ENCODE assay signal across 8 cellular contexts in genomic region chr2:28423856-28424605, GRCh38. TPM values are rescaled to one million over a fixed set of nuclear protein-coding genes. Genes with fewer than 3 reads are reported as not detected.
DNase-seq lines count a peak whose midpoint lies in the region; ATAC-seq, FAIRE-seq and TF ChIP-seq lines count a peak whose summit lies in the region.
"Had no signal": no experiment of that assay in that cellular context is flagged by ENCODE, and none has a peak within 500 bp of the region (broad histone marks: within the 10 kb centered on the region; RNA-seq: fewer than 3 reads in every experiment).

No MANE protein-coding gene starts in this region.

- H3K36me3 Mint-ChIP-seq in GM23338 (ENCODE audit: low read depth): no peaks in the 10 kb centered on the region
- peaks cover 5% of the 10 kb centered on the region for H3K36me3 Mint-ChIP-seq in central memory CD8-positive, alpha-beta T cell (ENCODE audit: insufficient read depth)

- no peak overlapping the region for H3K27ac Mint-ChIP-seq in GM23338
- peak overlapping the region; percentile 97 for H3K27ac Mint-ChIP-seq in central memory CD8-positive, alpha-beta T cell (ENCODE audit: low read depth)

- POLR2A ChIA-PET in PC-3 (lab: Charles Lee; ENCODE audit: unreplicated experiment): interaction anchor here (0.5 kb wide), 1 partner anchor 27 kb away, joined by 8 read pairs; no protein-coding TSS in a partner anchor

- H3K4me2 ChIP-seq in GM23338 (no peak overlapping the region), PC-3 (ENCODE audit: low read length) (no peak overlapping the region), GM23248 (ENCODE audit: unreplicated experiment) (no peak overlapping the region)

- H3K9me3 ChIP-seq in PC-3 (ENCODE audit: low read length) (no peaks in the 10 kb centered on the region), pancreas (no peaks in the 10 kb centered on the region), GM23248 (ENCODE audit: low read depth) (no peaks in the 10 kb centered on the region)

- CTCF ChIA-PET in PC-3 (lab: Charles Lee): interaction anchor here (0.7 kb wide), 1 partner anchor 848 kb away, joined by 4 read pairs; no protein-coding TSS in a partner anchor

- intact Hi-C loops in PC-3 (cut with micrococcal nuclease) (no loop called here), pancreas (cut with DNase I) (no loop called here)

- FAIRE-seq in pancreas (lab: Jason Lieb, UNC): no peak

- BruUV-seq in PC-3 (replicated peaks; lab: Mats Ljungman, UMichigan): no TSS peak

- H3K4me1 ChIP-seq in GM23338 (ENCODE audit: insufficient read depth): no peaks in the 10 kb centered on the region
- H3K4me1 ChIP-seq in PC-3 (ENCODE audit: insufficient read depth, low read length): no peaks in the 10 kb centered on the region
- peaks cover 12 to 20% (median 15%) of the 10 kb centered on the region in 3 donors for H3K4me1 ChIP-seq in pancreas
- H3K4me1 ChIP-seq in GM23248 (ENCODE audit: insufficient read depth): peaks cover 10% of the 10 kb centered on the region; the same call in 1 of the 2 replicates

- no peaks in the 10 kb centered on the region for H3K9me3 Mint-ChIP-seq in GM23338
- no peaks in the 10 kb centered on the region for H3K9me3 Mint-ChIP-seq in central memory CD8-positive, alpha-beta T cell

- no peak for ATAC-seq in GM23338
- ATAC-seq in PC-3: peak; percentile 61
- ATAC-seq in central memory CD8-positive, alpha-beta T cell (replicated peaks; ENCODE audit: extremely low read depth, poor library complexity, severe bottlenecking): peak; percentile 91
- ATAC-seq in pancreas: peak; percentile 28 to 81 (median 66)

- H3K27ac ChIP-seq in GM23338 (ENCODE audit: low read depth): no peak overlapping the region
- no peak overlapping the region for H3K27ac ChIP-seq in PC-3 (ENCODE audit: low read length)
- peak overlapping the region in 3 of 4 donors; percentile 10 to 52 (median 45) for H3K27ac ChIP-seq in pancreas
- no peak overlapping the region for H3K27ac ChIP-seq in GM23248

- 8 to 10% methylated on average over 7 of the region's 7 CpGs for WGBS in pancreas, 2 donors
- 69 to 73% methylated on average over 7 of the region's 7 CpGs for WGBS in GM23248 (ENCODE audit: low coverage in 1 of 2, low lambda C conversion rate in 2 of 2, missing lambda C conversion rate in 2 of 2), 2 experiments

- H2AFZ ChIP-seq in GM23338 (0 out of 2 replicates have a peak overlapping the region, but pooled peaks have one; percentile 7), PC-3 (ENCODE audit: low read length) (no peak overlapping the region), GM23248 (no peak overlapping the region)

- TF ChIP-seq CTCF in GM23338 (conservative IDR thresholded peaks at IDR 0.05; ENCODE audit: low read depth in 2 of 2): no peak
- no peak for TF ChIP-seq CTCF in PC-3 (conservative IDR thresholded peaks at IDR 0.05; ENCODE audit: low read depth, low read length)
- no peak for TF ChIP-seq CTCF in pancreas (IDR thresholded peaks at IDR 0.05)

- no peak overlapping the region for H3K4me3 Mint-ChIP-seq in GM23338
- peak overlapping the region; percentile 75 for H3K4me3 Mint-ChIP-seq in central memory CD8-positive, alpha-beta T cell

- DNase-seq in GM23338 (ENCODE audit: low spot score) (no peak), PC-3 (no peak), pancreas (peak in 1 of 6 donors; percentile 38), NCI-H82 (lab: John Stamatoyannopoulos, UW) (no peak), GM23248 (no peak), retina (no peak)
- peak in 1 of 2 donors; percentile 50 for DNase-seq in central memory CD8-positive, alpha-beta T cell (ENCODE audit: low spot score in 2 of 2)
- DNase-seq: SHP77 treated with DMSO at 0.1 percent for 48 hours had no signal

- H3K36me3 ChIP-seq in GM23338 (ENCODE audit: insufficient read depth): no peaks in the 10 kb centered on the region
- H3K36me3 ChIP-seq in PC-3 (ENCODE audit: low read depth, low read length): no peaks in the 10 kb centered on the region
- no peaks in the 10 kb centered on the region for H3K36me3 ChIP-seq in pancreas
- peaks cover 20% of the 10 kb centered on the region; the same call in 1 of the 2 replicates for H3K36me3 ChIP-seq in GM23248 (ENCODE audit: low read depth)

- H3K9me2 ChIP-seq in GM23338 (ENCODE audit: insufficient read depth) (no peaks in the 10 kb centered on the region), PC-3 (replicated peaks; ENCODE audit: low read length) (no peaks in the 10 kb centered on the region), GM23248 (ENCODE audit: insufficient read depth) (no peaks in the 10 kb centered on the region)

- no peak overlapping the region for H3K4me3 ChIP-seq in GM23338
- no peak overlapping the region for H3K4me3 ChIP-seq in PC-3 (ENCODE audit: low read length)
- no peak overlapping the region for H3K4me3 ChIP-seq in pancreas
- no peak overlapping the region for H3K4me3 ChIP-seq in GM23248

- peaks cover 3% of the 10 kb centered on the region; the same call in 1 of the 3 replicates for H3K4me1 Mint-ChIP-seq in GM23338
- peaks cover 45% of the 10 kb centered on the region for H3K4me1 Mint-ChIP-seq in central memory CD8-positive, alpha-beta T cell

- H3K9ac ChIP-seq in PC-3 (ENCODE audit: low read length) (no peak overlapping the region), GM23248 (no peak overlapping the region)

- in situ Hi-C loops in GM23248 (cut with MboI): no loop called here

- H3K79me2 ChIP-seq in GM23338 (replicated peaks; ENCODE audit: insufficient read depth) (no peaks in the 10 kb centered on the region), PC-3 (ENCODE audit: low read length) (no peaks in the 10 kb centered on the region), GM23248 (ENCODE audit: insufficient read depth) (peaks cover 11% of the 10 kb centered on the region)

- H3K27me3 ChIP-seq in GM23338 (ENCODE audit: insufficient read depth): no peaks in the 10 kb centered on the region
- no peaks in the 10 kb centered on the region for H3K27me3 ChIP-seq in PC-3 (ENCODE audit: low read length)
- H3K27me3 ChIP-seq in pancreas: no peaks in the 10 kb centered on the region
- no peaks in the 10 kb centered on the region for H3K27me3 ChIP-seq in GM23248 (replicated peaks; ENCODE audit: insufficient read depth)

- no peaks in the 10 kb centered on the region for H3F3A ChIP-seq in GM23338 (replicated peaks; ENCODE audit: low read depth)
- no peaks in the 10 kb centered on the region for H3F3A ChIP-seq in PC-3 (ENCODE audit: low read length, unreplicated experiment)
- peaks cover 80% of the 10 kb centered on the region for H3F3A ChIP-seq in GM23248 (ENCODE audit: insufficient read depth)

- H4K20me1 ChIP-seq in GM23338 (replicated peaks; ENCODE audit: insufficient read depth) (no peaks in the 10 kb centered on the region), PC-3 (ENCODE audit: low read length) (no peaks in the 10 kb centered on the region), GM23248 (ENCODE audit: insufficient read depth) (no peaks in the 10 kb centered on the region)

- H3K27me3 Mint-ChIP-seq in GM23338 (ENCODE audit: insufficient read depth, low read depth, poor library complexity): peaks cover 5% of the 10 kb centered on the region
- no peaks in the 10 kb centered on the region for H3K27me3 Mint-ChIP-seq in central memory CD8-positive, alpha-beta T cell

TF ChIP-seq in GM23338, 12 proteins besides CTCF, POLR2A, EP300 and RAD21 (continues in another document):
- TF ChIP-seq ZNF114 (CRISPR knock-in tag; IDR thresholded peaks at IDR 0.05): no peak
- TF ChIP-seq, protein P1, sequence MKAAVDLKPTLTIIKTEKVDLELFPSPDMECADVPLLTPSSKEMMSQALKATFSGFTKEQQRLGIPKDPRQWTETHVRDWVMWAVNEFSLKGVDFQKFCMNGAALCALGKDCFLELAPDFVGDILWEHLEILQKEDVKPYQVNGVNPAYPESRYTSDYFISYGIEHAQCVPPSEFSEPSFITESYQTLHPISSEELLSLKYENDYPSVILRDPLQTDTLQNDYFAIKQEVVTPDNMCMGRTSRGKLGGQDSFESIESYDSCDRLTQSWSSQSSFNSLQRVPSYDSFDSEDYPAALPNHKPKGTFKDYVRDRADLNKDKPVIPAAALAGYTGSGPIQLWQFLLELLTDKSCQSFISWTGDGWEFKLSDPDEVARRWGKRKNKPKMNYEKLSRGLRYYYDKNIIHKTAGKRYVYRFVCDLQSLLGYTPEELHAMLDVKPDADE (IDR thresholded peaks at IDR 0.05): no peak
- TF ChIP-seq EZH2 (IDR thresholded peaks at IDR 0.05; ENCODE audit: low read depth, unreplicated experiment): no peak
- TF ChIP-seq POLR2AphosphoS5 (IDR thresholded peaks at IDR 0.05; ENCODE audit: low read depth): no peak
- TF ChIP-seq CREB1 (CRISPR knock-in tag; IDR thresholded peaks at IDR 0.05; ENCODE audit: low read depth): no peak
- no peak for TF ChIP-seq STAT1 (IDR thresholded peaks at IDR 0.05; ENCODE audit: unreplicated experiment)
- TF ChIP-seq NANOG (IDR thresholded peaks at IDR 0.05; ENCODE audit: borderline replicate concordance): no peak
- TF ChIP-seq ZNF331 (CRISPR knock-in tag; IDR thresholded peaks at IDR 0.05; ENCODE audit: low read depth): no peak
- TF ChIP-seq EZH2phosphoT487 (IDR thresholded peaks at IDR 0.05; ENCODE audit: unreplicated experiment): no peak

RNA-seq across cellular contexts. Expression of gene FOSL2, which starts 31.4 kb away (rescaled TPM):
- 2.3 and 4.3 TPM in 2 replicates for total RNA-seq in GM23338 (2014; rRNA removed; shearing (Covaris generic))
- polyA plus RNA-seq in GM23338 (2016; fragmentation: Nextera tagmentation; extraction: Ambion mirVana) (0.60 and 0.61 TPM in 2 replicates), pancreas (10 to 100 TPM; 10.0 to 11.9 TPM), GM23248 (2016; fragmentation: Nextera tagmentation; extraction: Ambion mirVana) (42.4 and 45.0 TPM in 2 replicates)
- total RNA-seq in PC-3 (2014; rRNA removed) (34.2 and 46.8 TPM in 2 replicates), pancreas (10 to 100 TPM; 13.3 to 39.1 (median 27.5) TPM)
- 78.0 and 83.5 TPM in 2 replicates for total RNA-seq in GM23248 (2014; rRNA removed; shearing (Covaris generic))

Comparison
In these comparisons a context has a peak if more than half of its experiments do, and no peak if none do; other contexts are left out.
1. H3K27ac ChIP-seq: peak in pancreas (3 of 4); none in GM23338 (single experiment), PC-3 (single experiment) and GM23248 (single experiment).